In the genomic region with DNA sequence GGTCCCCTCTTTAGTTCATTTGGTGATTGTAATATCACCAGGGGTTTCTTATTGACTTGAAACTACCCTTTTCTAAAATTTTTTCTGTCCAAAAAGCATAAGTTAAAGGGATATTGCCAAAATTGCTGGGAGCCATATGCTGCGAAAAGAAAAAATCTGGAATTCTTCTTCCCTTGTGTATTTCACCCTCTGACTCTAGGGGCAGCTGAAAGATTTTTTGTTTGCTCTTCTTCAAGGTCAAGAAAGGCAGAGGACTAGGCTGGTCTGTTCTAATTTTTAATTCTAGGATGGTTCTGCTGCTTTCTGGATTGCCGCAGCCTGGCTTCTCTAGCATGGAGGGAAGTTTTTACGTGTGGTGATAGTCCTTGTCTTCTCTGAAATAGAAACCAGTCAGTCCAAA, we compare ENCODE assay signal across 2 cellular contexts.
TF ChIP-seq lines count a peak whose summit lies in the region.

No MANE protein-coding gene starts in this region.

TF ChIP-seq in IMR-90, 13 proteins besides CTCF, POLR2A, EP300 and RAD21:
- TF ChIP-seq NFE2L2 (IDR thresholded peaks at IDR 0.05; ENCODE audit: low read depth, low read length), result no peak
- TF ChIP-seq MXI1 (IDR thresholded peaks at IDR 0.05; ENCODE audit: borderline replicate concordance, low read depth, low read length), result no peak
- TF ChIP-seq BHLHE40 (IDR thresholded peaks at IDR 0.05; ENCODE audit: low read depth, low read length), result no peak
- no peak for TF ChIP-seq RCOR1 (IDR thresholded peaks at IDR 0.05; ENCODE audit: insufficient replicate concordance, low read length)
- no peak for TF ChIP-seq MAZ (IDR thresholded peaks at IDR 0.05; ENCODE audit: borderline replicate concordance, low read depth, low read length)
- no peak for TF ChIP-seq FOS (IDR thresholded peaks at IDR 0.05; ENCODE audit: low read depth, low read length)
- TF ChIP-seq MAFK (IDR thresholded peaks at IDR 0.05; ENCODE audit: low read depth, low read length), result no peak
- TF ChIP-seq, protein P1, sequence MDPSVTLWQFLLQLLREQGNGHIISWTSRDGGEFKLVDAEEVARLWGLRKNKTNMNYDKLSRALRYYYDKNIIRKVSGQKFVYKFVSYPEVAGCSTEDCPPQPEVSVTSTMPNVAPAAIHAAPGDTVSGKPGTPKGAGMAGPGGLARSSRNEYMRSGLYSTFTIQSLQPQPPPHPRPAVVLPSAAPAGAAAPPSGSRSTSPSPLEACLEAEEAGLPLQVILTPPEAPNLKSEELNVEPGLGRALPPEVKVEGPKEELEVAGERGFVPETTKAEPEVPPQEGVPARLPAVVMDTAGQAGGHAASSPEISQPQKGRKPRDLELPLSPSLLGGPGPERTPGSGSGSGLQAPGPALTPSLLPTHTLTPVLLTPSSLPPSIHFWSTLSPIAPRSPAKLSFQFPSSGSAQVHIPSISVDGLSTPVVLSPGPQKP (IDR thresholded peaks at IDR 0.05; ENCODE audit: borderline replicate concordance, low read depth, low read length), result no peak
- no peak for TF ChIP-seq CEBPB (IDR thresholded peaks at IDR 0.05; ENCODE audit: low read depth, low read length)
- TF ChIP-seq CHD1 (IDR thresholded peaks at IDR 0.05; ENCODE audit: low read depth, low read length), result no peak
- no peak for TF ChIP-seq SMC3 (IDR thresholded peaks at IDR 0.05; ENCODE audit: low read depth, low read length)
- TF ChIP-seq RFX5 (IDR thresholded peaks at IDR 0.05; ENCODE audit: low read depth, low read length), result no peak
- TF ChIP-seq, protein P2, sequence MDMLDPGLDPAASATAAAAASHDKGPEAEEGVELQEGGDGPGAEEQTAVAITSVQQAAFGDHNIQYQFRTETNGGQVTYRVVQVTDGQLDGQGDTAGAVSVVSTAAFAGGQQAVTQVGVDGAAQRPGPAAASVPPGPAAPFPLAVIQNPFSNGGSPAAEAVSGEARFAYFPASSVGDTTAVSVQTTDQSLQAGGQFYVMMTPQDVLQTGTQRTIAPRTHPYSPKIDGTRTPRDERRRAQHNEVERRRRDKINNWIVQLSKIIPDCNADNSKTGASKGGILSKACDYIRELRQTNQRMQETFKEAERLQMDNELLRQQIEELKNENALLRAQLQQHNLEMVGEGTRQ (IDR thresholded peaks at IDR 0.05; ENCODE audit: low read depth, low read length), result no peak
TF ChIP-seq in IMR-90: peak in this region for 0.

TF ChIP-seq in K562, 482 proteins besides CTCF, POLR2A, EP300 and RAD21:
- peak; percentile 51; the same call in 1 of the 2 replicates for TF ChIP-seq ESRRA (IDR thresholded peaks at IDR 0.05; ENCODE audit: borderline replicate concordance, low read depth)
- TF ChIP-seq, protein P3, sequence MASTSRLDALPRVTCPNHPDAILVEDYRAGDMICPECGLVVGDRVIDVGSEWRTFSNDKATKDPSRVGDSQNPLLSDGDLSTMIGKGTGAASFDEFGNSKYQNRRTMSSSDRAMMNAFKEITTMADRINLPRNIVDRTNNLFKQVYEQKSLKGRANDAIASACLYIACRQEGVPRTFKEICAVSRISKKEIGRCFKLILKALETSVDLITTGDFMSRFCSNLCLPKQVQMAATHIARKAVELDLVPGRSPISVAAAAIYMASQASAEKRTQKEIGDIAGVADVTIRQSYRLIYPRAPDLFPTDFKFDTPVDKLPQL (IDR thresholded peaks at IDR 0.05; ENCODE audit: extremely low read depth, insufficient read length), result no peak
- TF ChIP-seq, protein P4, sequence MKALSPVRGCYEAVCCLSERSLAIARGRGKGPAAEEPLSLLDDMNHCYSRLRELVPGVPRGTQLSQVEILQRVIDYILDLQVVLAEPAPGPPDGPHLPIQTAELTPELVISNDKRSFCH (CRISPR knock-in tag; IDR thresholded peaks at IDR 0.05), result no peak
- TF ChIP-seq, protein P4 (tag; IDR thresholded peaks at IDR 0.05), result no peak
TF ChIP-seq in K562: peak in this region for 1.
